Comparison of ENCODE assay signal across 22 cellular contexts in genomic region chr6:163165922-163166321, GRCh38.
DNase-seq lines count a peak whose midpoint lies in the region; ATAC-seq and TF ChIP-seq lines count a peak whose summit lies in the region.
"Had no signal": no experiment of that assay in that cellular context is flagged by ENCODE, and none has a peak within 500 bp of the region (broad histone marks: within the 10 kb centered on the region; RNA-seq: fewer than 3 reads in every experiment).

No MANE protein-coding gene starts in this region.

- no peaks in the 10 kb centered on the region for H4K20me1 ChIP-seq in OCI-LY7 (ENCODE audit: insufficient read depth, low read length)
- H4K20me1 ChIP-seq: BLaER1 treated with 17β-estradiol and CSF1 and Interleukin-3, amounts not matched to agents 10 nM and 100 nM had no signal

- H3K9me3 ChIP-seq in WERI-Rb-1 (ENCODE audit: severe bottlenecking) (peaks cover 5% of the 10 kb centered on the region), OCI-LY7 (ENCODE audit: low read length) (no peaks in the 10 kb centered on the region)
- H3K9me3 ChIP-seq: Peyer's patch, right atrium auricular region, SJSA1, upper lobe of left lung had no signal

- H3K27ac ChIP-seq in angular gyrus (ENCODE audit: low read depth, low read length) = peak overlapping the region; percentile 99
- no peak overlapping the region for H3K27ac ChIP-seq in WERI-Rb-1
- no peak overlapping the region for H3K27ac ChIP-seq in OCI-LY7 (ENCODE audit: low read depth, low read length, poor library complexity, severe bottlenecking)
- H3K27ac ChIP-seq: BLaER1 treated with 17β-estradiol and CSF1 and Interleukin-3, amounts not matched to agents 10 nM and 100 nM; Peyer's patch; right atrium auricular region; SJSA1; stomach; upper lobe of left lung had no signal

- no peaks in the 10 kb centered on the region for H3K36me3 ChIP-seq in WERI-Rb-1
- H3K36me3 ChIP-seq in OCI-LY7 (ENCODE audit: insufficient read depth, low read length) = no peaks in the 10 kb centered on the region
- H3K36me3 ChIP-seq: BLaER1 treated with 17β-estradiol and CSF1 and Interleukin-3, amounts not matched to agents 10 nM and 100 nM; Peyer's patch; right atrium auricular region; SJSA1; stomach; upper lobe of left lung had no signal

- no peak overlapping the region for H3K4me3 ChIP-seq in WERI-Rb-1 (ENCODE audit: low read depth, low read length)
- no peak overlapping the region for H3K4me3 ChIP-seq in OCI-LY7 (ENCODE audit: low read depth, low read length, poor library complexity, severe bottlenecking)
- H3K4me3 ChIP-seq: BLaER1 treated with 17β-estradiol and CSF1 and Interleukin-3, amounts not matched to agents 10 nM and 100 nM; Peyer's patch; right atrium auricular region; SJSA1; stomach; upper lobe of left lung had no signal

- no peak overlapping the region for H3K4me2 ChIP-seq in OCI-LY7 (ENCODE audit: low read length)
- H3K4me2 ChIP-seq: BLaER1 treated with 17β-estradiol and CSF1 and Interleukin-3, amounts not matched to agents 10 nM and 100 nM had no signal

- CTCF ChIA-PET in OCI-LY7 (lab: Charles Lee; ENCODE audit: unreplicated experiment) = no interaction called here

- BruUV-seq in OCI-LY7 (replicated peaks; lab: Mats Ljungman, UMichigan) = no TSS peak

- DNase-seq in NCI-H1105 (lab: John Stamatoyannopoulos, UW) (peak; percentile 76), globus pallidus (ENCODE audit: low spot score) (peak; percentile 96), posterior cingulate gyrus (peak; percentile 72 to 97 (median 84)), WERI-Rb-1 (no peak), OCI-LY7 (ENCODE audit: low spot score) (no peak)
- no peak for DNase-seq in stimulated activated CD8-positive, alpha-beta memory T cell treated with anti-CD3 and anti-CD28 coated beads, Interleukin-4, amount 100 ng/mL, for 48 hours
- DNase-seq: activated CD4-positive, alpha-beta T cell treated with anti-CD3 and anti-CD28 coated beads, Interleukin-2, amount 10 ng/mL, durations not matched to agents 7 days and 5 days; Kasumi-1; NCI-H2081 treated with DMSO at 0.1 percent for 48 hours; NCI-H446 treated with DMSO at 0.1 percent for 48 hours; Peyer's patch; stimulated activated CD4-positive, alpha-beta T cell treated with anti-CD3 and anti-CD28 coated beads, Interleukin-12 subunit alpha, Interleukin-12 subunit beta, amount 100 ng/mL, for 4 hours; stimulated activated CD4-positive, alpha-beta T cell treated with anti-CD3 and anti-CD28 coated beads, Interleukin-4, amount 100 ng/mL, for 4 hours; stomach; T-helper 2 cell had no signal

- POLR2A ChIA-PET in OCI-LY7 (lab: Charles Lee) = no interaction called here

- H3K79me2 ChIP-seq in OCI-LY7 (ENCODE audit: insufficient read depth, low read depth, low read length) = no peaks in the 10 kb centered on the region

- intact Hi-C loops in posterior cingulate gyrus (cut with DNase I) = no loop called here
- intact Hi-C loops in OCI-LY7 (cut with micrococcal nuclease; ENCODE audit: unreplicated experiment) = no loop called here

- no peaks in the 10 kb centered on the region for H3K27me3 ChIP-seq in WERI-Rb-1 (ENCODE audit: insufficient read depth, low read depth, severe bottlenecking)
- H3K27me3 ChIP-seq: BLaER1 treated with 17β-estradiol and CSF1 and Interleukin-3, amounts not matched to agents 10 nM and 100 nM; Peyer's patch; right atrium auricular region; stomach; upper lobe of left lung had no signal

- no peak for TF ChIP-seq CTCF in WERI-Rb-1 (IDR thresholded peaks at IDR 0.05; ENCODE audit: low read depth, low read length)
- TF ChIP-seq CTCF in OCI-LY7 (conservative IDR thresholded peaks at IDR 0.05; ENCODE audit: low read length) = no peak

- ATAC-seq in HG02852 (IDR thresholded peaks at IDR 0.05; ENCODE audit: unreplicated experiment) = no peak
- ATAC-seq: activated T-helper 17 cell treated with anti-CD3 and anti-CD28 coated beads, Interleukin-2, amount 50 U/mL, for 72 hours had no signal

- H2AFZ ChIP-seq in OCI-LY7 (ENCODE audit: low read length) = no peak overlapping the region

- H3K9me2 ChIP-seq in OCI-LY7 (ENCODE audit: insufficient read depth, low read length) = no peaks in the 10 kb centered on the region

- no peaks in the 10 kb centered on the region for H3K4me1 ChIP-seq in OCI-LY7 (ENCODE audit: insufficient read depth, low read length, poor library complexity, severe bottlenecking)
- H3K4me1 ChIP-seq: BLaER1 treated with 17β-estradiol and CSF1 and Interleukin-3, amounts not matched to agents 10 nM and 100 nM; Peyer's patch; right atrium auricular region; SJSA1; stomach; upper lobe of left lung had no signal

Comparison
In these comparisons a context has a peak if more than half of its experiments do, and no peak if none do; other contexts are left out.
1. DNase-seq: peak in NCI-H1105 (single experiment), globus pallidus (single experiment) and posterior cingulate gyrus (10 of 10); none in stimulated activated CD8-positive, alpha-beta memory T cell treated with anti-CD3 and anti-CD28 coated beads, Interleukin-4, amount 100 ng/mL, for 48 hours (single experiment), WERI-Rb-1 (single experiment) and OCI-LY7 (single experiment).